In the genomic region with DNA sequence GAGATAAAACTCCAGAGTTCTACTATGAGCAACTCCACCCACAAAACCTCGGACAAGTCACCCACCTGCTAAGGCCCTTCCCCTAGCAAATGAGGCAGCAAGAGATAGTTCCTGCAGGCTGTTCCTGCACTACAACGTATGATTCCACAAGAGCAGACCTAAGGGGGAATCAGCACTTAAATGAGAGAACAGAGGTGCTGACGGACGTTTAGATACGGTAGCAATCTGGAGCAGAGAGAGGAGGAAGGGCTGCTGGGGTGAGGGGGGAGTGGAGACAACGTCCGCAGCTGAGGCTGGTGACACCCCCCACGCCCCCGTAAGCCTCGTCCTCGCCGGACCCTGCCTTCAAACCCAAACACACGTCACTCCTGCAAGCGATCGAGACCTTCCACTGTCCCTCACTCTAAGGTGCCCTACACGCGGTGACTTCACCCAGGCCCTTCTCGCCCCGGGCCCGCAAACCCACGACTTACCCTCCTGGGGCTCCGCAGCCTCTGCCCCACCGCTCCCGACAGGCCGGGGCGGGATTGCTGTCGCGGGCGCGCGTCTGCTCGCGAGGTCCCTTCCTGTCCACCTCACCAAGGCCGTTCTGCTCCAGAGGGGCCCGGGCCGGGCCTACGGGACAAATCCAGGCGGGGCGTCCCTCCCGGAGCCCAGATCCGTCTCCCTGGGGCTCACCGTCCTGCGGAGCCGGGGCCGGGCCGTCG, we compare ENCODE assay signal across 8 cellular contexts. TPM values are rescaled to one million over a fixed set of nuclear protein-coding genes. Genes with fewer than 3 reads are reported as not detected.
DNase-seq lines count a peak whose midpoint lies in the region; ATAC-seq and TF ChIP-seq lines count a peak whose summit lies in the region.

No MANE protein-coding gene starts in this region.

- no peak for TF ChIP-seq CTCF in CD4-positive, alpha-beta T cell (IDR thresholded peaks at IDR 0.05)

- no peaks in the 10 kb centered on the region for H3K27me3 Mint-ChIP-seq in CD4-positive, alpha-beta T cell
- H3K27me3 Mint-ChIP-seq in central memory CD8-positive, alpha-beta T cell: no peaks in the 10 kb centered on the region

- POLR2A ChIA-PET in CD4-positive, alpha-beta T cell (lab: Charles Lee): no interaction called here

- CTCF ChIA-PET in CD4-positive, alpha-beta T cell (lab: Charles Lee): no interaction called here

- intact Hi-C loops in CD4-positive, alpha-beta T cell (cut with DNase I, micrococcal nuclease): loop anchor here in 1 of 2 experiments (1.0 to 10.0 kb wide), 5 partner anchors 21 to 1661 kb away; partner anchors contain the start of genes INTS15, RBAK and ZDHHC4

- H3K27ac ChIP-seq in CD4-positive, alpha-beta T cell (ENCODE audit: low read depth, low read length): peak overlapping the region; percentile 61

- peaks cover 49% of the 10 kb centered on the region for H3K4me1 Mint-ChIP-seq in CD4-positive, alpha-beta T cell (ENCODE audit: low read depth)
- H3K4me1 Mint-ChIP-seq in central memory CD8-positive, alpha-beta T cell: peaks cover 55% of the 10 kb centered on the region

- peak; percentile 30 for ATAC-seq in CD4-positive, alpha-beta T cell (ENCODE audit: poor library complexity)
- ATAC-seq in GM19452 (IDR thresholded peaks at IDR 0.05; ENCODE audit: unreplicated experiment) (peak; percentile 29), HG03469 (IDR thresholded peaks at IDR 0.05; ENCODE audit: unreplicated experiment) (peak; percentile 4), left lobe of liver (peak; percentile 36)
- ATAC-seq in central memory CD8-positive, alpha-beta T cell (replicated peaks; ENCODE audit: extremely low read depth, poor library complexity, severe bottlenecking): peak; percentile 60

- DNase-seq in CD4-positive, alpha-beta T cell: peak in 8 of 10 experiments; percentile 1 to 35 (median 10)
- DNase-seq in T-helper 9 cell (peak; percentile 5), left lobe of liver (ENCODE audit: low spot score) (peak; percentile 52), NCI-H128 (lab: John Stamatoyannopoulos, UW; ENCODE audit: unreplicated experiment) (no peak)
- DNase-seq in central memory CD8-positive, alpha-beta T cell (ENCODE audit: low spot score in 2 of 2): peak in 1 of 2 donors; percentile 11
- DNase-seq in stimulated activated CD4-positive, alpha-beta T cell treated with anti-CD3 and anti-CD28 coated beads, TNF-alpha, amount 100 ng/mL, for 48 hours (ENCODE audit: low read depth in 3 of 3): peak in 2 of 3 donors; percentile 4 to 15

- peaks cover 41% of the 10 kb centered on the region for H3K36me3 Mint-ChIP-seq in CD4-positive, alpha-beta T cell (ENCODE audit: low read depth)
- peaks cover 41% of the 10 kb centered on the region for H3K36me3 Mint-ChIP-seq in central memory CD8-positive, alpha-beta T cell (ENCODE audit: insufficient read depth)

- H3K4me3 Mint-ChIP-seq in CD4-positive, alpha-beta T cell: peak overlapping the region; percentile 94
- peak overlapping the region; percentile 94 for H3K4me3 Mint-ChIP-seq in central memory CD8-positive, alpha-beta T cell

- H3K27me3 ChIP-seq in CD4-positive, alpha-beta T cell (ENCODE audit: control insufficient read depth, insufficient read depth, low read length): no peaks in the 10 kb centered on the region

- H3K27ac Mint-ChIP-seq in CD4-positive, alpha-beta T cell: peak overlapping the region; percentile 87
- H3K27ac Mint-ChIP-seq in central memory CD8-positive, alpha-beta T cell (ENCODE audit: low read depth): peak overlapping the region; percentile 84

- H3K9me3 Mint-ChIP-seq in CD4-positive, alpha-beta T cell: peaks cover 4% of the 10 kb centered on the region
- peaks cover 5% of the 10 kb centered on the region for H3K9me3 Mint-ChIP-seq in central memory CD8-positive, alpha-beta T cell

- no peaks in the 10 kb centered on the region for H3K9me3 ChIP-seq in CD4-positive, alpha-beta T cell (ENCODE audit: control insufficient read depth, low read length)

RNA-seq across cellular contexts. Expression of gene ZNF12, which starts 0.6 kb away (rescaled TPM):
- total RNA-seq in CD4-positive, alpha-beta T cell: 10 to 100 TPM; 22.1 to 22.5 TPM
- total RNA-seq in left lobe of liver: 12.8 TPM

RNA-seq across cellular contexts. Expression of gene RSPH10B2, which starts 47.8 kb away (rescaled TPM):
- not detected for total RNA-seq in CD4-positive, alpha-beta T cell
- not detected for total RNA-seq in left lobe of liver

Comparison
In these comparisons a context has a peak if more than half of its experiments do, and no peak if none do; other contexts are left out.
1. ATAC-seq: peak in every context shown above with its lines; median percentile 60 in central memory CD8-positive, alpha-beta T cell; 36 in left lobe of liver; 30 in CD4-positive, alpha-beta T cell; 29 in GM19452; 4 in HG03469.